In genomic region chrX:129754266-129755024, GRCh38 we compare ENCODE assay signal across 9 cellular contexts. TPM values are rescaled to one million over a fixed set of nuclear protein-coding genes. Genes with fewer than 3 reads are reported as not detected.
DNase-seq lines count a peak whose midpoint lies in the region; ATAC-seq, FAIRE-seq and TF ChIP-seq lines count a peak whose summit lies in the region.
"Had no signal": no experiment of that assay in that cellular context is flagged by ENCODE, and none has a peak within 500 bp of the region (broad histone marks: within the 10 kb centered on the region; RNA-seq: fewer than 3 reads in every experiment).

No MANE protein-coding gene starts in this region.

- no peaks in the 10 kb centered on the region for H3K9me3 Mint-ChIP-seq in T-helper 1 cell treated with Interleukin-12 subunit alpha and Interleukin-12 subunit beta and Interleukin-4 antibody, amounts not matched to agents 30 μg/mL and 1 μg/mL, for 36 hours
- no peaks in the 10 kb centered on the region for H3K9me3 Mint-ChIP-seq in central memory CD8-positive, alpha-beta T cell

- intact Hi-C loops in kidney (cut with DNase I), result no loop called here

- H3K4me3 ChIP-seq in neutrophil (ENCODE audit: low read depth in 1 of 2, low read length in 1 of 2) (peak overlapping the region; percentile 36 to 40), kidney (ENCODE audit: low read length in 2 of 2) (no peak overlapping the region)

- in situ Hi-C loops in KBM-7 (cut with MboI; ENCODE audit: low pct_unique_long_range_greater_than_20kb, low sequenced_read_pairs), result no loop called here

- no peak for ATAC-seq in central memory CD8-positive, alpha-beta T cell (replicated peaks; ENCODE audit: extremely low read depth, poor library complexity, severe bottlenecking)
- ATAC-seq in GM19328 (IDR thresholded peaks at IDR 0.05; ENCODE audit: unreplicated experiment), result no peak

- no peaks in the 10 kb centered on the region for H3K36me3 ChIP-seq in neutrophil
- H3K36me3 ChIP-seq in kidney (ENCODE audit: control insufficient read depth in 1 of 2, insufficient read depth in 2 of 2, low read length in 2 of 2), result no peaks in the 10 kb centered on the region

- H3K27me3 ChIP-seq in neutrophil, result no peaks in the 10 kb centered on the region

- TF ChIP-seq CTCF in neutrophil (IDR thresholded peaks at IDR 0.05), result peak; percentile 47
- no peak for TF ChIP-seq CTCF in kidney (IDR thresholded peaks at IDR 0.05; ENCODE audit: borderline replicate concordance, extremely low read depth, insufficient read depth)

- FAIRE-seq in kidney (lab: Jason Lieb, UNC), result no peak

- H3K4me3 Mint-ChIP-seq in T-helper 1 cell treated with Interleukin-12 subunit alpha and Interleukin-12 subunit beta and Interleukin-4 antibody, amounts not matched to agents 30 μg/mL and 1 μg/mL, for 36 hours, result no peak overlapping the region
- peak overlapping the region; percentile 80 for H3K4me3 Mint-ChIP-seq in central memory CD8-positive, alpha-beta T cell

- H3K27ac ChIP-seq in neutrophil (peak overlapping the region; percentile 27), kidney (ENCODE audit: low read depth in 2 of 2, low read length in 2 of 2) (no peak overlapping the region)

- H3K4me1 ChIP-seq in neutrophil (ENCODE audit: control insufficient read depth in 1 of 2, insufficient read depth in 1 of 2, low read depth in 1 of 2, low read length in 1 of 2), result peaks cover 55 to 65% of the 10 kb centered on the region in 2 experiments
- H3K4me1 ChIP-seq in kidney (ENCODE audit: control insufficient read depth in 1 of 2, insufficient read depth in 1 of 2, low read depth in 1 of 2, low read length in 2 of 2), result no peaks in the 10 kb centered on the region

- H3K27ac Mint-ChIP-seq in T-helper 1 cell treated with Interleukin-12 subunit alpha and Interleukin-12 subunit beta and Interleukin-4 antibody, amounts not matched to agents 30 μg/mL and 1 μg/mL, for 36 hours, result peak overlapping the region; percentile 71
- H3K27ac Mint-ChIP-seq in central memory CD8-positive, alpha-beta T cell (ENCODE audit: low read depth), result no peak overlapping the region

- no peaks in the 10 kb centered on the region for H3K27me3 Mint-ChIP-seq in T-helper 1 cell treated with Interleukin-12 subunit alpha and Interleukin-12 subunit beta and Interleukin-4 antibody, amounts not matched to agents 30 μg/mL and 1 μg/mL, for 36 hours (ENCODE audit: low read depth)
- no peaks in the 10 kb centered on the region for H3K27me3 Mint-ChIP-seq in central memory CD8-positive, alpha-beta T cell

- H3K9ac ChIP-seq in kidney (ENCODE audit: low read length in 2 of 2), result no peak overlapping the region

- peaks cover 39% of the 10 kb centered on the region for H3K4me1 Mint-ChIP-seq in T-helper 1 cell treated with Interleukin-12 subunit alpha and Interleukin-12 subunit beta and Interleukin-4 antibody, amounts not matched to agents 30 μg/mL and 1 μg/mL, for 36 hours (ENCODE audit: low read depth)
- peaks cover 47% of the 10 kb centered on the region for H3K4me1 Mint-ChIP-seq in central memory CD8-positive, alpha-beta T cell

- H3K9me3 ChIP-seq in neutrophil, result no peaks in the 10 kb centered on the region
- H3K9me3 ChIP-seq in kidney (ENCODE audit: control insufficient read depth in 1 of 2, low read length in 2 of 2), result no peaks in the 10 kb centered on the region

- no peaks in the 10 kb centered on the region for H3K36me3 Mint-ChIP-seq in T-helper 1 cell treated with Interleukin-12 subunit alpha and Interleukin-12 subunit beta and Interleukin-4 antibody, amounts not matched to agents 30 μg/mL and 1 μg/mL, for 36 hours (ENCODE audit: low read depth)
- peaks cover 2% of the 10 kb centered on the region for H3K36me3 Mint-ChIP-seq in central memory CD8-positive, alpha-beta T cell (ENCODE audit: insufficient read depth)

- DNase-seq in T-helper 1 cell (no peak), KBM-7 (peak; percentile 67), NCI-H526 (lab: John Stamatoyannopoulos, UW) (no peak), kidney (no peak)
- no peak for DNase-seq in central memory CD8-positive, alpha-beta T cell (ENCODE audit: low spot score in 2 of 2)
- DNase-seq: cortex of kidney had no signal

RNA-seq across cellular contexts. Expression of gene XPNPEP2, which starts 15.7 kb away (rescaled TPM):
- total RNA-seq in kidney, result 2.0 TPM
- polyA plus RNA-seq in kidney (ENCODE audit: insufficient read depth, low read depth, low replicate concordance), result 78.6 TPM

RNA-seq across cellular contexts. Expression of gene SASH3, which starts 25.3 kb away (rescaled TPM):
- 18.3 TPM for total RNA-seq in kidney
- polyA plus RNA-seq in kidney (ENCODE audit: insufficient read depth, low read depth, low replicate concordance), result 1.9 TPM

Comparison
In these comparisons a context has a peak if more than half of its experiments do, and no peak if none do; other contexts are left out.
1. H3K4me3 ChIP-seq: peak in neutrophil (2 of 2); none in kidney (0 of 2).